In the genomic region with DNA sequence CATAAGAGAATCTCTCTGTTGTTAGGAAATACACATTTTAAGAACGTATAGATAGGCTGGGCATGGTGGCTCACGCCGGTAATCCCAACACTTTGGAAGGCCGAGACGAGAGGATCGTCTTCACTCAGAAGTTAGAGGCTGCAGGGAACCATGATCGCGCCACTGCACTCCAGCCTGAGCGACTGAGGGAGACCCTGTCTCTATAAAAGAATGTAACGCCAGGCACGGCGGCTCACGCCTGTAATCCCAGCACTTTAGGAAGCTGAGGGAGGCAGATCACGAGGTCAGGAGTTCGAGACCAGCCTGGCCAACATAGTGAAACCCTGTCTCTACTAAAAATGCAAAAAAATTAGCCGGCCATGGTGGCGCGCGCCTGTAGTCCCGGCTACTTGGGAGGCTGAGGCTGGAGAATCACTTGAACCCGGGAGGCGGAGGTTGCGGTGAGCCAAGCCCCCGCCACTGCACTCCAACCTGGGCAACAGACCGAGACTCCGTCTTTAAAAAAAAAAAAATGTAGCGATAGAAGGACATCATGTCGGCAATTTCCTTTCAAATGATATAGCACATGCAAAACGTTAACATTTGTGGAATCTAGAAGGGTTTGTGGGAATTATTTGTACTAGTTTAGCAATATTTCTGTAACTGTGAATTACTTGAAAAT, we compare ENCODE assay signal across 8 cellular contexts. TPM values are rescaled to one million over a fixed set of nuclear protein-coding genes. Genes with fewer than 3 reads are reported as not detected.
DNase-seq lines count a peak whose midpoint lies in the region; ATAC-seq and TF ChIP-seq lines count a peak whose summit lies in the region.

No MANE protein-coding gene starts in this region.

- H3K27me3 ChIP-seq in BE2C (no peaks in the 10 kb centered on the region), MG63 (no peaks in the 10 kb centered on the region), duodenal mucosa (ENCODE audit: control insufficient read depth in 1 of 2, insufficient read depth in 2 of 2, low read length in 2 of 2) (no peaks in the 10 kb centered on the region)

- H3K9me3 ChIP-seq in BE2C, result no peaks in the 10 kb centered on the region
- no peaks in the 10 kb centered on the region for H3K9me3 ChIP-seq in MG63
- no peaks in the 10 kb centered on the region for H3K9me3 ChIP-seq in duodenal mucosa (ENCODE audit: control insufficient read depth in 1 of 2, low read length in 2 of 2)

- DNase-seq in BE2C (no peak), MG63 (no peak), natural killer cell (no peak), CD1c-positive myeloid dendritic cell (ENCODE audit: extremely low spot score) (no peak), T1000 (lab: John Stamatoyannopoulos, UW) (no peak), mesenteric fat pad (ENCODE audit: low spot score) (no peak)

- ATAC-seq in natural killer cell (no peak), GM21423 (IDR thresholded peaks at IDR 0.05; ENCODE audit: unreplicated experiment) (no peak)

- H3K4me3 ChIP-seq in BE2C (ENCODE audit: low read depth, low read length) (peak overlapping the region; percentile 88), MG63 (peak overlapping the region; percentile 64), duodenal mucosa (ENCODE audit: low read depth in 1 of 2, low read length in 2 of 2) (peak overlapping the region; percentile 89 to 99)

- peak overlapping the region; percentile 97 for H3K4me3 Mint-ChIP-seq in natural killer cell

- peak overlapping the region; percentile 76 to 94 for H3K9ac ChIP-seq in duodenal mucosa (ENCODE audit: low read depth in 1 of 2, low read length in 2 of 2)

- peaks cover 5% of the 10 kb centered on the region for H3K36me3 Mint-ChIP-seq in natural killer cell

- peaks cover 0 to 3% of the 10 kb centered on the region in 2 donors for H3K9me3 Mint-ChIP-seq in natural killer cell

- intact Hi-C loops in natural killer cell (cut with micrococcal nuclease), result loop anchor here (5.0 kb wide), 1 partner anchor 1556 kb away; no protein-coding TSS in a partner anchor

- H3K36me3 ChIP-seq in BE2C, result peaks cover 37% of the 10 kb centered on the region
- peaks cover 37% of the 10 kb centered on the region for H3K36me3 ChIP-seq in MG63
- H3K36me3 ChIP-seq in duodenal mucosa (ENCODE audit: control insufficient read depth in 1 of 2, insufficient read depth in 2 of 2, low read length in 2 of 2), result peaks cover 16 to 28% of the 10 kb centered on the region in 2 donors

- no peaks in the 10 kb centered on the region for H3K4me1 ChIP-seq in BE2C
- H3K4me1 ChIP-seq in duodenal mucosa (ENCODE audit: control insufficient read depth in 1 of 2, insufficient read depth in 2 of 2, low read length in 2 of 2), result peaks cover 30 to 37% of the 10 kb centered on the region in 2 donors

- H3K27ac ChIP-seq in duodenal mucosa (ENCODE audit: low read depth, low read length), result peak overlapping the region; percentile 55

- peak overlapping the region; percentile 95 to 97 for H3K27ac Mint-ChIP-seq in natural killer cell

- H3K4me1 Mint-ChIP-seq in natural killer cell, result peaks cover 49 to 54% of the 10 kb centered on the region in 2 donors

- TF ChIP-seq CTCF in BE2C (IDR thresholded peaks at IDR 0.05; ENCODE audit: low read depth, low read length) (no peak), natural killer cell (IDR thresholded peaks at IDR 0.05) (no peak)

- no peaks in the 10 kb centered on the region for H3K27me3 Mint-ChIP-seq in natural killer cell (ENCODE audit: low read depth in 2 of 2)

RNA-seq across cellular contexts. Expression of a gene that starts 0.7 kb away (rescaled TPM):
- 665 TPM for polyA plus RNA-seq in BE2C (2012; ENCODE audit: insufficient read depth, insufficient read length, low read depth)
- total RNA-seq in MG63 (2014; rRNA removed; shearing (Covaris generic); ENCODE audit: low replicate concordance), result 151 and 350 TPM in 2 replicates
- total RNA-seq in natural killer cell (1,000 to 10,000 TPM; 1,298 to 1,589 (median 1,441) TPM), mesenteric fat pad (1,394 TPM)

RNA-seq across cellular contexts. Expression of a gene that starts 20.5 kb away (rescaled TPM):
- polyA plus RNA-seq in BE2C (2012; ENCODE audit: insufficient read depth, insufficient read length, low read depth), result 0.77 TPM
- total RNA-seq in MG63 (2014; rRNA removed; shearing (Covaris generic); ENCODE audit: low replicate concordance), result 0.79 and 2.2 TPM in 2 replicates
- 10 to 100 TPM in 2 of 3 donors, 1 to 10 TPM in 1; 9.5 to 14.3 (median 10.9) TPM for total RNA-seq in natural killer cell
- 3.6 TPM for total RNA-seq in mesenteric fat pad

RNA-seq across cellular contexts. Expression of a gene that starts 49.4 kb away (rescaled TPM):
- 3.2 TPM for polyA plus RNA-seq in BE2C (2012; ENCODE audit: insufficient read depth, insufficient read length, low read depth)
- 0.10 and 0.36 TPM in 2 replicates for total RNA-seq in MG63 (2014; rRNA removed; shearing (Covaris generic); ENCODE audit: low replicate concordance)
- total RNA-seq in natural killer cell, result 1 to 10 TPM; 3.3 to 7.4 (median 6.0) TPM
- total RNA-seq in mesenteric fat pad, result 2.7 TPM
